In genomic region chr21:43858806-43859648, GRCh38 we compare ENCODE assay signal across 1 cellular context.
TF ChIP-seq lines count a peak whose summit lies in the region.

No MANE protein-coding gene starts in this region.

TF ChIP-seq in H1, 55 proteins besides CTCF, POLR2A, EP300 and RAD21:
- TF ChIP-seq FOSL1 (IDR thresholded peaks at IDR 0.05; ENCODE audit: insufficient read depth, low read depth, low read length) = no peak
- no peak for TF ChIP-seq MAX (IDR thresholded peaks at IDR 0.05)
- TF ChIP-seq BRCA1 (IDR thresholded peaks at IDR 0.05; ENCODE audit: low read depth, low read length) = no peak
- TF ChIP-seq POLR2AphosphoS5 (IDR thresholded peaks at IDR 0.05; ENCODE audit: low read depth, low read length) = no peak
- no peak for TF ChIP-seq TAF7 (optimal IDR thresholded peaks at IDR 0.05; ENCODE audit: borderline replicate concordance, low read depth, low read length)
- no peak for TF ChIP-seq ZNF274 (IDR thresholded peaks at IDR 0.05; ENCODE audit: borderline replicate concordance, extremely low read depth, low read length)
- TF ChIP-seq BCL11A (IDR thresholded peaks at IDR 0.05; ENCODE audit: low read depth in 2 of 2, low read length in 2 of 2) = no peak
- no peak for TF ChIP-seq TAF1 (IDR thresholded peaks at IDR 0.05; ENCODE audit: low read depth, low read length)
- no peak for TF ChIP-seq PHF8 (conservative IDR thresholded peaks at IDR 0.05; ENCODE audit: low read depth, low read length)
- no peak for TF ChIP-seq EGR1 (IDR thresholded peaks at IDR 0.05; ENCODE audit: borderline replicate concordance, low read depth, low read length)
- no peak for TF ChIP-seq JUN (IDR thresholded peaks at IDR 0.05; ENCODE audit: low read depth, low read length)
- no peak for TF ChIP-seq KDM4A (IDR thresholded peaks at IDR 0.05; ENCODE audit: low read depth, low read length, severe bottlenecking)
- TF ChIP-seq ASH2L (IDR thresholded peaks at IDR 0.05; ENCODE audit: low read length) = no peak
- TF ChIP-seq ATF3 (IDR thresholded peaks at IDR 0.05; ENCODE audit: insufficient read depth, low read depth, low read length) = no peak
- TF ChIP-seq GTF2F1 (IDR thresholded peaks at IDR 0.05; ENCODE audit: borderline replicate concordance, low read depth, low read length) = no peak
- TF ChIP-seq RBBP5 (IDR thresholded peaks at IDR 0.05; ENCODE audit: borderline replicate concordance, low read depth, low read length) = no peak
